Comparison of ENCODE assay signal across 1 cellular context in genomic region chr16:29790183-29790948, GRCh38.
TF ChIP-seq lines count a peak whose summit lies in the region.

TSS of gene KIF22 (plus strand) at chr16:29790751. CDS start at chr16:29790760, 9 bp downstream.

TF ChIP-seq in K562, 482 proteins besides CTCF, POLR2A, EP300 and RAD21 (continued from another document and continues in another):
- TF ChIP-seq BCLAF1 (IDR thresholded peaks at IDR 0.05; ENCODE audit: borderline replicate concordance in 1 of 2, control insufficient read depth in 1 of 2, low read depth in 2 of 2, low read length in 1 of 2) (peak in 1 of 2 experiments; percentile 95; a peak in 2 of 4 replicates), MEF2A (IDR thresholded peaks at IDR 0.05; ENCODE audit: control insufficient read depth, low read depth, low read length) (0 out of 2 replicates have a peak, but pooled peaks have one; percentile 33), PHF8 (IDR thresholded peaks at IDR 0.05; ENCODE audit: borderline replicate concordance, low read length) (peak; percentile 94), BDP1 (IDR thresholded peaks at IDR 0.05; ENCODE audit: insufficient read depth, insufficient read length) (no peak), SNRNP70 (optimal IDR thresholded peaks at IDR 0.05; ENCODE audit: low read depth, low read length) (no peak), ILK (tag; IDR thresholded peaks at IDR 0.05; ENCODE audit: borderline replicate concordance, low read depth) (no peak), RNF219 (CRISPR knock-in tag; IDR thresholded peaks at IDR 0.05) (no peak), HMGN3 (IDR thresholded peaks at IDR 0.05; ENCODE audit: borderline replicate concordance, extremely low read depth, insufficient read length, low read depth, low read length) (peak; percentile 86), RBM17 (IDR thresholded peaks at IDR 0.05; ENCODE audit: borderline replicate concordance, low read depth, low read length) (no peak), PRPF4 (IDR thresholded peaks at IDR 0.05; ENCODE audit: insufficient read depth, low read depth, low read length, poor library complexity, severe bottlenecking) (no peak), FOXP1 (CRISPR knock-in tag; IDR thresholded peaks at IDR 0.05) (peak; percentile 79), TAL1 (IDR thresholded peaks at IDR 0.05) (no peak), GTF3C2 (IDR thresholded peaks at IDR 0.05; ENCODE audit: borderline replicate concordance, extremely low read depth, insufficient read length) (no peak), ZNF174 (CRISPR knock-in tag; IDR thresholded peaks at IDR 0.05) (0 out of 2 replicates have a peak, but pooled peaks have one; percentile 58), ZNF696 (CRISPR knock-in tag; conservative IDR thresholded peaks at IDR 0.05) (no peak), LCOR (CRISPR knock-in tag; IDR thresholded peaks at IDR 0.05) (peak; percentile 86), PREB (CRISPR knock-in tag; IDR thresholded peaks at IDR 0.05) (no peak), ZNF395 (CRISPR knock-in tag; IDR thresholded peaks at IDR 0.05) (no peak), KLF13 (tag; IDR thresholded peaks at IDR 0.05; ENCODE audit: borderline replicate concordance, low read depth) (no peak), GABPA (tag; conservative IDR thresholded peaks at IDR 0.05; ENCODE audit: low read depth) (peak; percentile 98), ZFP91 (CRISPR knock-in tag; IDR thresholded peaks at IDR 0.05) (peak; percentile 58; the same call in 1 of the 2 replicates), ATF2 (CRISPR knock-in tag; IDR thresholded peaks at IDR 0.05) (no peak), MXI1 (IDR thresholded peaks at IDR 0.05; ENCODE audit: low read depth, low read length) (no peak), PBX2 (CRISPR knock-in tag; IDR thresholded peaks at IDR 0.05; ENCODE audit: low read depth) (no peak), PBX2 (tag; conservative IDR thresholded peaks at IDR 0.05; ENCODE audit: low read depth) (no peak), RHOXF2B (CRISPR knock-in tag; conservative IDR thresholded peaks at IDR 0.05) (no peak), ZNF639 (CRISPR knock-in tag; conservative IDR thresholded peaks at IDR 0.05 in 1 of 2, IDR thresholded peaks at IDR 0.05 in 1 of 2) (peak in 1 of 2 experiments; percentile 93; a peak in 2 of 4 replicates), ZNF740 (CRISPR knock-in tag; IDR thresholded peaks at IDR 0.05) (no peak), ZNF740 (tag; IDR thresholded peaks at IDR 0.05) (no peak), ZNF449 (CRISPR knock-in tag; IDR thresholded peaks at IDR 0.05) (no peak), MCM2 (IDR thresholded peaks at IDR 0.05; ENCODE audit: low read depth) (no peak), BRCA1 (IDR thresholded peaks at IDR 0.05) (no peak), BRCA1 (CRISPR knock-in tag; IDR thresholded peaks at IDR 0.05) (no peak), ZKSCAN1 (IDR thresholded peaks at IDR 0.05; ENCODE audit: low read depth, low read length) (peak; percentile 65; the same call in 1 of the 2 replicates), ZNF354B (CRISPR knock-in tag; IDR thresholded peaks at IDR 0.05) (no peak), NONO (IDR thresholded peaks at IDR 0.05; ENCODE audit: low read depth in 2 of 2, low read length in 1 of 2) (peak in 1 of 2 experiments; percentile 42; a peak in 1 of 4 replicates), HDGF (IDR thresholded peaks at IDR 0.05) (no peak), ZBTB7A (IDR thresholded peaks at IDR 0.05; ENCODE audit: borderline replicate concordance, control insufficient read depth, low read depth, low read length) (0 out of 2 replicates have a peak, but pooled peaks have one; percentile 28)
